In genomic region chr17:75091855-75092327, GRCh38 we compare ENCODE assay signal across 1 cellular context.
TF ChIP-seq lines count a peak whose summit lies in the region.

No MANE protein-coding gene starts in this region.

TF ChIP-seq in K562, 482 proteins besides CTCF, POLR2A, EP300 and RAD21 (continued from another document and continues in another):
- TF ChIP-seq ZNF592 (IDR thresholded peaks at IDR 0.05) (no peak), DPF2 (IDR thresholded peaks at IDR 0.05) (peak; percentile 66), CREB1 (IDR thresholded peaks at IDR 0.05) (no peak), CREB1 (CRISPR knock-in tag; IDR thresholded peaks at IDR 0.05) (peak; percentile 45; the same call in 1 of the 2 replicates), CREBBP (IDR thresholded peaks at IDR 0.05; ENCODE audit: low read depth, low read length) (no peak), ARID1B (IDR thresholded peaks at IDR 0.05) (peak; percentile 75), TAF9B (IDR thresholded peaks at IDR 0.05; ENCODE audit: partially characterized antibody) (no peak), ZNF316 (IDR thresholded peaks at IDR 0.05) (peak; percentile 23; the same call in 1 of the 2 replicates), HLTF (IDR thresholded peaks at IDR 0.05) (peak; percentile 80; the same call in 1 of the 2 replicates), MTA2 (IDR thresholded peaks at IDR 0.05; ENCODE audit: low read depth) (peak; percentile 55), ZBTB2 (IDR thresholded peaks at IDR 0.05) (peak; percentile 94), TARDBP (IDR thresholded peaks at IDR 0.05) (no peak), MCM7 (IDR thresholded peaks at IDR 0.05) (peak in 1 of 2 experiments; percentile 83; a peak in 1 of 4 replicates), RCOR1 (IDR thresholded peaks at IDR 0.05; ENCODE audit: borderline replicate concordance in 1 of 2, low read depth in 2 of 2, low read length in 2 of 2) (0 out of 4 replicates have a peak, but pooled peaks of 1 of the 2 experiments have one; percentile 8), SREBF2 (CRISPR knock-in tag; IDR thresholded peaks at IDR 0.05) (no peak), BCL6 (CRISPR knock-in tag; IDR thresholded peaks at IDR 0.05) (no peak), FOXP4 (CRISPR knock-in tag; IDR thresholded peaks at IDR 0.05; ENCODE audit: borderline replicate concordance) (no peak), HOMEZ (CRISPR knock-in tag; IDR thresholded peaks at IDR 0.05) (no peak), TRIM24 (IDR thresholded peaks at IDR 0.05) (peak in 1 of 2 experiments; percentile 22; a peak in 1 of 4 replicates), SP1 (CRISPR knock-in tag; IDR thresholded peaks at IDR 0.05) (0 out of 2 replicates have a peak, but pooled peaks have one; percentile 16), RHOXF2B (CRISPR knock-in tag; conservative IDR thresholded peaks at IDR 0.05) (no peak), ADNP (tag; IDR thresholded peaks at IDR 0.05) (no peak), ARNT (IDR thresholded peaks at IDR 0.05) (peak in 1 of 2 experiments; percentile 55; a peak in 1 of 4 replicates), FOXK2 (conservative IDR thresholded peaks at IDR 0.05 in 1 of 2, IDR thresholded peaks at IDR 0.05 in 1 of 2; ENCODE audit: low read depth in 2 of 2) (peak; percentile 44 to 47; a peak in 2 of 4 replicates), FOXP1 (CRISPR knock-in tag; IDR thresholded peaks at IDR 0.05) (peak; percentile 50; the same call in 1 of the 2 replicates), ZNF398 (CRISPR knock-in tag; IDR thresholded peaks at IDR 0.05) (no peak), THRAP3 (IDR thresholded peaks at IDR 0.05; ENCODE audit: borderline replicate concordance) (no peak), VEZF1 (CRISPR knock-in tag; IDR thresholded peaks at IDR 0.05) (peak; percentile 30; the same call in 1 of the 2 replicates), NR3C1 (CRISPR knock-in tag; IDR thresholded peaks at IDR 0.05) (no peak), CEBPZ (IDR thresholded peaks at IDR 0.05; ENCODE audit: borderline replicate concordance, low read depth, low read length) (no peak), NEUROD1 (IDR thresholded peaks at IDR 0.05; ENCODE audit: borderline replicate concordance, low read depth, low read length, partially characterized antibody) (peak; percentile 31), ZBTB7A (IDR thresholded peaks at IDR 0.05; ENCODE audit: borderline replicate concordance, control insufficient read depth, low read depth, low read length) (0 out of 2 replicates have a peak, but pooled peaks have one; percentile 13), MBD1 (CRISPR knock-in tag; IDR thresholded peaks at IDR 0.05) (no peak)
